ENCODE assay signal across 7 cellular contexts in genomic region chr14:86761611-86762010, GRCh38.
"Had no signal": no experiment of that assay in that cellular context is flagged by ENCODE, and none has a peak within 500 bp of the region (broad histone marks: within the 10 kb centered on the region; RNA-seq: fewer than 3 reads in every experiment).

No MANE protein-coding gene starts in this region.

- DNase-seq: IMR-90, KBM-7, KG1 had no signal

- FAIRE-seq: HTR-8/SVneo, K562 had no signal

- H3K4me3 ChIP-seq: K562 had no signal

- H3K36me3 Mint-ChIP-seq: IgD-negative memory B cell had no signal

- H3K4me1 Mint-ChIP-seq: IgD-negative memory B cell had no signal

- H3K4me3 Mint-ChIP-seq: IgD-negative memory B cell had no signal

- H3K27me3 Mint-ChIP-seq: IgD-negative memory B cell had no signal

- ATAC-seq: K562 had no signal

- H3K27ac Mint-ChIP-seq: IgD-negative memory B cell had no signal

- H3K27ac ChIP-seq: HL-60 had no signal
